20 cellular contexts compared by ENCODE assay signal in genomic region chr22:42341779-42342178, GRCh38.
A peak's percentile ranks its signal among the peaks of the same experiment; 100 is the strongest.
DNase-seq lines count a peak whose midpoint lies in the region; ATAC-seq and TF ChIP-seq lines count a peak whose summit lies in the region.
"Had no signal": no experiment of that assay in that cellular context is flagged by ENCODE, and none has a peak within 500 bp of the region (broad histone marks: within the 10 kb centered on the region; RNA-seq: fewer than 3 reads in every experiment).

No MANE protein-coding gene starts in this region.

- peak overlapping the region; percentile 4 for H3K27ac Mint-ChIP-seq in endothelial cell (ENCODE audit: unreplicated experiment)
- H3K27ac Mint-ChIP-seq in progenitor cell of endocrine pancreas: no peak overlapping the region

- no peak for ATAC-seq in activated T-cell treated with anti-CD3 and anti-CD28 coated beads, Interleukin-2, amount 50 U/mL, for 4 hours
- ATAC-seq: activated CD4-positive, CD25-positive, alpha-beta regulatory T cell treated with anti-CD3 and anti-CD28 coated beads, Interleukin-2, amount 50 U/mL, for 24 hours; body of pancreas; sciatic nerve had no signal

- H3K9me3 Mint-ChIP-seq in activated T-cell treated with anti-CD3 and anti-CD28 coated beads, Interleukin-2, amount 50 U/mL, for 4 hours: no peaks in the 10 kb centered on the region
- H3K9me3 Mint-ChIP-seq in endothelial cell (ENCODE audit: unreplicated experiment) (no peaks in the 10 kb centered on the region), progenitor cell of endocrine pancreas (ENCODE audit: low read depth) (no peaks in the 10 kb centered on the region)

- H3K9ac ChIP-seq in Loucy (ENCODE audit: low read depth, low read length, poor library complexity, severe bottlenecking): peak overlapping the region; percentile 35
- H3K9ac ChIP-seq in MM.1S (ENCODE audit: low read length): no peak overlapping the region

- H3K4me1 ChIP-seq in Loucy (ENCODE audit: insufficient read depth, low read length, poor library complexity, severe bottlenecking): peaks cover 21% of the 10 kb centered on the region
- H3K4me1 ChIP-seq in MM.1S (ENCODE audit: low read length): no peaks in the 10 kb centered on the region

- TF ChIP-seq CTCF in Loucy (conservative IDR thresholded peaks at IDR 0.05; ENCODE audit: low read length) (no peak), endothelial cell (IDR thresholded peaks at IDR 0.05; ENCODE audit: unreplicated experiment) (no peak), progenitor cell of endocrine pancreas (IDR thresholded peaks at IDR 0.05; ENCODE audit: unreplicated experiment) (no peak), MM.1S (IDR thresholded peaks at IDR 0.05; ENCODE audit: low read length) (no peak)

- H3K9me3 ChIP-seq in Loucy (ENCODE audit: insufficient read depth, low read depth, low read length): no peaks in the 10 kb centered on the region
- H3K9me3 ChIP-seq in MM.1S (replicated peaks; ENCODE audit: insufficient read depth, low read length): no peaks in the 10 kb centered on the region
- H3K9me3 ChIP-seq: body of pancreas, stomach had no signal

- H3K4me2 ChIP-seq in Loucy (ENCODE audit: low read depth, low read length, poor library complexity, severe bottlenecking): peak overlapping the region; percentile 67
- H3K4me2 ChIP-seq in MM.1S (ENCODE audit: low read depth, low read length): no peak overlapping the region

- DNase-seq in activated T-cell treated with anti-CD3 and anti-CD28 coated beads, Interleukin-2, amount 50 U/mL, for 4 hours: no peak
- DNase-seq in activated T-cell treated with anti-CD3 and anti-CD28 coated beads for 4 hours: no peak
- DNase-seq in endothelial cell (ENCODE audit: low spot score): no peak
- no peak for DNase-seq in progenitor cell of endocrine pancreas (ENCODE audit: low spot score, unreplicated experiment)
- no peak for DNase-seq in NCI-H1105 (lab: John Stamatoyannopoulos, UW)
- no peak for DNase-seq in MM.1S
- DNase-seq in NCI-H446 (lab: John Stamatoyannopoulos, UW): no peak
- DNase-seq: cortex of kidney, foreskin fibroblast, GOT3, kidney glomerular epithelial cell, NCI-H187 treated with DMSO at 0.1 percent for 48 hours, NCI-H510A, stomach, T-helper 9 cell had no signal

- H3K27me3 ChIP-seq in Loucy (ENCODE audit: insufficient read depth, low read length, poor library complexity, severe bottlenecking): no peaks in the 10 kb centered on the region
- H3K27me3 ChIP-seq in MM.1S (replicated peaks; ENCODE audit: insufficient read depth, low read length): peaks cover 78% of the 10 kb centered on the region
- H3K27me3 ChIP-seq: body of pancreas had no signal

- H3K36me3 Mint-ChIP-seq in activated T-cell treated with anti-CD3 and anti-CD28 coated beads, Interleukin-2, amount 50 U/mL, for 4 hours (ENCODE audit: insufficient read depth): no peaks in the 10 kb centered on the region
- H3K36me3 Mint-ChIP-seq in endothelial cell (ENCODE audit: low read depth, unreplicated experiment) (no peaks in the 10 kb centered on the region), progenitor cell of endocrine pancreas (ENCODE audit: insufficient read depth) (no peaks in the 10 kb centered on the region)

- H3K36me3 ChIP-seq in Loucy (ENCODE audit: insufficient read depth, low read length) (no peaks in the 10 kb centered on the region), MM.1S (replicated peaks; ENCODE audit: insufficient read depth, low read length) (no peaks in the 10 kb centered on the region)
- H3K36me3 ChIP-seq: stomach had no signal

- H3K27ac ChIP-seq in MM.1S (ENCODE audit: low read length): no peak overlapping the region
- H3K27ac ChIP-seq: body of pancreas, HL-60 had no signal

- H2AFZ ChIP-seq in Loucy (ENCODE audit: low read length) (no peak overlapping the region), MM.1S (ENCODE audit: low read length) (no peak overlapping the region)

- peaks cover 13% of the 10 kb centered on the region for H3K4me1 Mint-ChIP-seq in activated T-cell treated with anti-CD3 and anti-CD28 coated beads, Interleukin-2, amount 50 U/mL, for 4 hours (ENCODE audit: low read depth)
- no peaks in the 10 kb centered on the region for H3K4me1 Mint-ChIP-seq in endothelial cell (ENCODE audit: unreplicated experiment)
- H3K4me1 Mint-ChIP-seq in progenitor cell of endocrine pancreas (ENCODE audit: low read depth): peaks cover 3% of the 10 kb centered on the region

- peak overlapping the region; percentile 29 for H3K4me3 Mint-ChIP-seq in activated T-cell treated with anti-CD3 and anti-CD28 coated beads, Interleukin-2, amount 50 U/mL, for 4 hours
- H3K4me3 Mint-ChIP-seq in endothelial cell (ENCODE audit: unreplicated experiment): no peak overlapping the region
- peak overlapping the region; percentile 72 for H3K4me3 Mint-ChIP-seq in progenitor cell of endocrine pancreas (ENCODE audit: low read depth)

- H3K79me2 ChIP-seq in Loucy (ENCODE audit: insufficient read depth, low read length) (peaks cover 48% of the 10 kb centered on the region; the same call in 1 of the 2 replicates), MM.1S (ENCODE audit: low read length) (no peaks in the 10 kb centered on the region)

- H3F3A ChIP-seq in Loucy (ENCODE audit: low read depth) (no peaks in the 10 kb centered on the region), MM.1S (ENCODE audit: insufficient read depth, low read length) (no peaks in the 10 kb centered on the region)

- no peaks in the 10 kb centered on the region for H4K20me1 ChIP-seq in Loucy (ENCODE audit: insufficient read depth, low read length, poor library complexity, severe bottlenecking)
- no peaks in the 10 kb centered on the region for H4K20me1 ChIP-seq in MM.1S (ENCODE audit: insufficient read depth, low read length)

- H3K9me2 ChIP-seq in Loucy (replicated peaks; ENCODE audit: low read depth, low read length) (no peaks in the 10 kb centered on the region), MM.1S (replicated peaks; ENCODE audit: insufficient read depth, low read length) (no peaks in the 10 kb centered on the region)

- peaks cover 3% of the 10 kb centered on the region for H3K27me3 Mint-ChIP-seq in activated T-cell treated with anti-CD3 and anti-CD28 coated beads, Interleukin-2, amount 50 U/mL, for 4 hours (ENCODE audit: low read depth)
- H3K27me3 Mint-ChIP-seq in endothelial cell (ENCODE audit: unreplicated experiment) (peaks cover 24% of the 10 kb centered on the region), progenitor cell of endocrine pancreas (peaks cover 30% of the 10 kb centered on the region)

- peak overlapping the region; percentile 65 for H3K4me3 ChIP-seq in Loucy (ENCODE audit: low read length, poor library complexity, severe bottlenecking)
- H3K4me3 ChIP-seq in MM.1S (ENCODE audit: low read length): no peak overlapping the region
- H3K4me3 ChIP-seq: body of pancreas, stomach had no signal
